Comparison of ENCODE assay signal across 25 cellular contexts in genomic region chr1:86548863-86549262, GRCh38. TPM values are rescaled to one million over a fixed set of nuclear protein-coding genes. Genes with fewer than 3 reads are reported as not detected.
"Had no signal": no experiment of that assay in that cellular context is flagged by ENCODE, and none has a peak within 500 bp of the region (broad histone marks: within the 10 kb centered on the region; RNA-seq: fewer than 3 reads in every experiment).

No MANE protein-coding gene starts in this region.

- H3K27ac Mint-ChIP-seq: activated B cell treated with CpG ODN at 0.5 μM for 24 hours; activated CD4-positive, alpha-beta T cell treated with anti-CD3 and anti-CD28 coated beads, Interleukin-2, amount 10 ng/mL, durations not matched to agents 24 days and 14 days; activated naive CD4-positive, alpha-beta T cell treated with anti-CD3 and anti-CD28 coated beads, Interleukin-2, amount 10 ng/mL, durations not matched to agents 7 days and 5 days; activated naive CD8-positive, alpha-beta T cell treated with anti-CD3 and anti-CD28 coated beads, Interleukin-2, amount 10 ng/mL, durations not matched to agents 7 days and 5 days; activated T-helper 17 cell treated with anti-CD3 and anti-CD28 coated beads, Interleukin-2, amount 50 U/mL, for 72 hours; T-helper 17 cell had no signal

- H3K9me3 Mint-ChIP-seq: activated CD4-positive, alpha-beta T cell treated with anti-CD3 and anti-CD28 coated beads, Interleukin-2, amount 10 ng/mL, durations not matched to agents 24 days and 14 days; activated naive CD4-positive, alpha-beta T cell treated with anti-CD3 and anti-CD28 coated beads, Interleukin-2, amount 10 ng/mL, durations not matched to agents 7 days and 5 days; activated naive CD8-positive, alpha-beta T cell treated with anti-CD3 and anti-CD28 coated beads, Interleukin-2, amount 10 ng/mL, durations not matched to agents 7 days and 5 days; activated T-helper 17 cell treated with anti-CD3 and anti-CD28 coated beads, Interleukin-2, amount 50 U/mL, for 72 hours had no signal

- ATAC-seq: activated T-helper 17 cell treated with anti-CD3 and anti-CD28 coated beads, Interleukin-2, amount 50 U/mL, for 72 hours; HepG2; PC-3; T-helper 17 cell had no signal

- H3K4me1 Mint-ChIP-seq: activated CD4-positive, alpha-beta T cell treated with anti-CD3 and anti-CD28 coated beads, Interleukin-2, amount 10 ng/mL, durations not matched to agents 24 days and 14 days; activated naive CD4-positive, alpha-beta T cell treated with anti-CD3 and anti-CD28 coated beads, Interleukin-2, amount 10 ng/mL, durations not matched to agents 7 days and 5 days; activated naive CD8-positive, alpha-beta T cell treated with anti-CD3 and anti-CD28 coated beads, Interleukin-2, amount 10 ng/mL, durations not matched to agents 7 days and 5 days; activated T-helper 17 cell treated with anti-CD3 and anti-CD28 coated beads, Interleukin-2, amount 50 U/mL, for 72 hours; T-helper 17 cell had no signal

- H3K4me1 ChIP-seq: adrenal gland had no signal

- H3K4me3 ChIP-seq: adrenal gland, MG63 had no signal

- H3K36me3 Mint-ChIP-seq: activated naive CD4-positive, alpha-beta T cell treated with anti-CD3 and anti-CD28 coated beads, Interleukin-2, amount 10 ng/mL, durations not matched to agents 7 days and 5 days; activated naive CD8-positive, alpha-beta T cell treated with anti-CD3 and anti-CD28 coated beads, Interleukin-2, amount 10 ng/mL, durations not matched to agents 7 days and 5 days had no signal

- DNase-seq: activated B cell treated with CpG ODN at 0.5 μM for 24 hours; activated CD4-positive, alpha-beta T cell treated with anti-CD3 and anti-CD28 coated beads for 1 hour; activated CD4-positive, alpha-beta T cell treated with anti-CD3 and anti-CD28 coated beads, Interleukin-2, amount 10 ng/mL, durations not matched to agents 24 days and 14 days; activated CD4-positive, alpha-beta T cell treated with anti-CD3 and anti-CD28 coated beads, Interleukin-2, amount 50 U/mL, for 48 hours; activated CD8-positive, alpha-beta memory T cell treated with anti-CD3 and anti-CD28 coated beads for 24 hours; activated gamma-delta T cell; activated naive CD4-positive, alpha-beta T cell treated with anti-CD3 and anti-CD28 coated beads, Interleukin-2, amount 10 ng/mL, durations not matched to agents 7 days and 5 days; activated naive CD8-positive, alpha-beta T cell treated with anti-CD3 and anti-CD28 coated beads, Interleukin-2, amount 10 ng/mL, durations not matched to agents 7 days and 5 days; activated T-cell treated with anti-CD3 and anti-CD28 coated beads, Interleukin-2, amount 50 U/mL, for 48 hours; adrenal gland; anterior cingulate cortex; MG63; MV-4-11; NCI-H1105; NCI-H1436; NCI-H187; NCI-H2081; NCI-H510A treated with DMSO at 0.1 percent for 48 hours; PC-3; SHP77; T-helper 17 cell; T-helper 9 cell had no signal

- H3K9ac ChIP-seq: KMS-11 had no signal

- H3K27me3 ChIP-seq: MG63 had no signal

- H3K4me3 Mint-ChIP-seq: activated B cell treated with CpG ODN at 0.5 μM for 24 hours; activated CD4-positive, alpha-beta T cell treated with anti-CD3 and anti-CD28 coated beads, Interleukin-2, amount 10 ng/mL, durations not matched to agents 24 days and 14 days; activated naive CD4-positive, alpha-beta T cell treated with anti-CD3 and anti-CD28 coated beads, Interleukin-2, amount 10 ng/mL, durations not matched to agents 7 days and 5 days; activated naive CD8-positive, alpha-beta T cell treated with anti-CD3 and anti-CD28 coated beads, Interleukin-2, amount 10 ng/mL, durations not matched to agents 7 days and 5 days; activated T-helper 17 cell treated with anti-CD3 and anti-CD28 coated beads, Interleukin-2, amount 50 U/mL, for 72 hours; T-helper 17 cell had no signal

- H3K4me2 ChIP-seq: KMS-11 had no signal

- H3K36me3 ChIP-seq: adrenal gland, MG63 had no signal

- H3K9me3 ChIP-seq: adrenal gland, MG63 had no signal

- H3K27me3 Mint-ChIP-seq: activated naive CD4-positive, alpha-beta T cell treated with anti-CD3 and anti-CD28 coated beads, Interleukin-2, amount 10 ng/mL, durations not matched to agents 7 days and 5 days; activated naive CD8-positive, alpha-beta T cell treated with anti-CD3 and anti-CD28 coated beads, Interleukin-2, amount 10 ng/mL, durations not matched to agents 7 days and 5 days; activated T-helper 17 cell treated with anti-CD3 and anti-CD28 coated beads, Interleukin-2, amount 50 U/mL, for 72 hours had no signal

- H3K27ac ChIP-seq: adrenal gland, KMS-11 had no signal

RNA-seq across cellular contexts. Expression of gene CLCA4, which starts 2.0 kb away (rescaled TPM):
- total RNA-seq: activated B cell treated with CpG ODN at 0.5 μM for 24 hours; activated CD4-positive, alpha-beta T cell treated with anti-CD3 and anti-CD28 coated beads, Interleukin-2, amount 10 ng/mL, durations not matched to agents 24 days and 14 days; activated naive CD8-positive, alpha-beta T cell treated with anti-CD3 and anti-CD28 coated beads, Interleukin-2, amount 10 ng/mL, durations not matched to agents 7 days and 5 days; activated T-helper 17 cell treated with anti-CD3 and anti-CD28 coated beads, Interleukin-2, amount 50 U/mL, for 72 hours; HepG2; PC-3; T-helper 17 cell had no signal
- polyA plus RNA-seq: HepG2 had no signal
